9 cellular contexts compared by ENCODE assay signal in the genomic region with DNA sequence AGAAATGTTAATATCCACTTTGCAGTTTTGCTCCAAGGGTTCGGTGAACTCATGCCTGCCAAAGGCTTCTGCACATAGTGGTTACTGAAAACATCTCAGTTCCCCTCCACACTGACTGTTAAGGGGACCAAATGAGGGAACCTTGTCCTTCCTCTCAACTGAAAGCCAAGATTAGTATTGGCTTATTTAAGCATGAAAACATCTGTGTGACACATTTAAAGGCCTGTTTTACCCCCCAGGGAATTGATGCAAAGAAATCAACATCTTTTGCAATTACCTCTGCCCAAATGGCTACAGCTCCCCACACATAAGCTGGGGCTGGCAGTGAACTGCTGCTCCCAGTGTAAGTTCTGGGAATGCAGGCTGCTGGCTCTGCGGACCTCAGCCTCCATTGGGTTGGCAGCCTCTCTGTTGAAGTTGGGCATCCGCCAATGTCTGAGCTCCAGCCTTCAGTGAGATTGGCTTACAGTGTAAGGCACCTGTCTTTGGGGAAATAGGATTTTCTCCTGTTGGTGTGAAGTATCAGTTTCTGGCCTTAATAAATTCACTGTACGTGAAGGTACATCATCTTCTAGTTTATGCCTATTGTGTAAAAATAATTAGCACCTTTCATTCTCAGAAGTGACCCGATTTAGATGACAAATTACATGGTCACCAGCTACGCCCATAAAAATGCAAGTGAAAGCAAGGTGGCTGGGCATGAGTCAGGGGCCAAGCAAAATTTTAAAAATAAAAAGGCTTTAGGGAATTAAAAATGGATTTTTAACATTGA.
DNase-seq lines count a peak whose midpoint lies in the region; ATAC-seq and TF ChIP-seq lines count a peak whose summit lies in the region.
"Had no signal": no experiment of that assay in that cellular context is flagged by ENCODE, and none has a peak within 500 bp of the region (broad histone marks: within the 10 kb centered on the region; RNA-seq: fewer than 3 reads in every experiment).

No MANE protein-coding gene starts in this region.

- H3K27ac Mint-ChIP-seq in stimulated activated naive B cell treated with anti-CD40 and anti-IgM and Interleukin-4, amounts not matched to agents 10 μg/mL and 1 μg/mL and 100 μg/mL, for 72 hours, result peak overlapping the region; percentile 95

- H3K9me3 Mint-ChIP-seq in stimulated activated naive B cell treated with anti-CD40 and anti-IgM and Interleukin-4, amounts not matched to agents 10 μg/mL and 1 μg/mL and 100 μg/mL, for 72 hours, result peaks cover 3 to 7% of the 10 kb centered on the region in 2 donors

- DNase-seq in NCI-H1417 (lab: John Stamatoyannopoulos, UW) (peak in 2 of 3 experiments; percentile 2 to 10), NCI-H1417 treated with DMSO at 0.1 percent for 48 hours (lab: John Stamatoyannopoulos, UW) (no peak), cerebellar cortex (ENCODE audit: low spot score) (peak; percentile 85)
- peak; percentile 71 for DNase-seq in stimulated activated naive B cell treated with anti-CD40 and anti-IgM and Interleukin-4, amounts not matched to agents 10 μg/mL and 1 μg/mL and 100 μg/mL, for 72 hours
- no peak for DNase-seq in stimulated activated CD8-positive, alpha-beta memory T cell treated with anti-CD3 and anti-CD28 coated beads, Interleukin-4, amount 100 ng/mL, for 48 hours

- H3K4me1 Mint-ChIP-seq in stimulated activated naive B cell treated with anti-CD40 and anti-IgM and Interleukin-4, amounts not matched to agents 10 μg/mL and 1 μg/mL and 100 μg/mL, for 72 hours, result peaks cover 45 to 73% of the 10 kb centered on the region in 2 donors

- ATAC-seq in HG03354 (IDR thresholded peaks at IDR 0.05; ENCODE audit: poor library complexity, severe bottlenecking, unreplicated experiment) (peak; percentile 85), GM19455 (IDR thresholded peaks at IDR 0.05; ENCODE audit: unreplicated experiment) (no peak), SK-N-SH treated with all-trans-retinoic acid at 6 μM for 48 hours (no peak)
- peak; percentile 92 to 94 for ATAC-seq in stimulated activated naive B cell treated with anti-CD40 and anti-IgM and Interleukin-4, amounts not matched to agents 10 μg/mL and 1 μg/mL and 100 μg/mL, for 72 hours (replicated peaks)
- ATAC-seq: Panc1 had no signal

- H3K27me3 Mint-ChIP-seq in stimulated activated naive B cell treated with anti-CD40 and anti-IgM and Interleukin-4, amounts not matched to agents 10 μg/mL and 1 μg/mL and 100 μg/mL, for 72 hours, result no peaks in the 10 kb centered on the region

- H3K4me3 Mint-ChIP-seq in stimulated activated naive B cell treated with anti-CD40 and anti-IgM and Interleukin-4, amounts not matched to agents 10 μg/mL and 1 μg/mL and 100 μg/mL, for 72 hours, result peak overlapping the region; percentile 68 to 75

- H3K36me3 Mint-ChIP-seq in stimulated activated naive B cell treated with anti-CD40 and anti-IgM and Interleukin-4, amounts not matched to agents 10 μg/mL and 1 μg/mL and 100 μg/mL, for 72 hours, result peaks cover 9 to 14% of the 10 kb centered on the region in 2 donors

TF ChIP-seq in SK-N-SH treated with all-trans-retinoic acid at 6 μM for 48 hours, 23 proteins besides CTCF, POLR2A, EP300 and RAD21:
- TF ChIP-seq ARNTL (CRISPR knock-in tag; IDR thresholded peaks at IDR 0.05; ENCODE audit: borderline replicate concordance, low read depth) (no peak), CSDC2 (CRISPR knock-in tag; IDR thresholded peaks at IDR 0.05) (no peak), ZNF565 (CRISPR knock-in tag; conservative IDR thresholded peaks at IDR 0.05; ENCODE audit: low read depth) (no peak), SNAI2 (CRISPR knock-in tag; IDR thresholded peaks at IDR 0.05) (no peak), GLIS3 (CRISPR knock-in tag; IDR thresholded peaks at IDR 0.05) (no peak), TOX (CRISPR knock-in tag; IDR thresholded peaks at IDR 0.05; ENCODE audit: borderline replicate concordance) (no peak), BACH2 (CRISPR knock-in tag; IDR thresholded peaks at IDR 0.05; ENCODE audit: borderline replicate concordance) (no peak), ZFP30 (CRISPR knock-in tag; IDR thresholded peaks at IDR 0.05) (no peak), ESRRG (CRISPR knock-in tag; IDR thresholded peaks at IDR 0.05) (no peak)
- TF ChIP-seq, protein P1, sequence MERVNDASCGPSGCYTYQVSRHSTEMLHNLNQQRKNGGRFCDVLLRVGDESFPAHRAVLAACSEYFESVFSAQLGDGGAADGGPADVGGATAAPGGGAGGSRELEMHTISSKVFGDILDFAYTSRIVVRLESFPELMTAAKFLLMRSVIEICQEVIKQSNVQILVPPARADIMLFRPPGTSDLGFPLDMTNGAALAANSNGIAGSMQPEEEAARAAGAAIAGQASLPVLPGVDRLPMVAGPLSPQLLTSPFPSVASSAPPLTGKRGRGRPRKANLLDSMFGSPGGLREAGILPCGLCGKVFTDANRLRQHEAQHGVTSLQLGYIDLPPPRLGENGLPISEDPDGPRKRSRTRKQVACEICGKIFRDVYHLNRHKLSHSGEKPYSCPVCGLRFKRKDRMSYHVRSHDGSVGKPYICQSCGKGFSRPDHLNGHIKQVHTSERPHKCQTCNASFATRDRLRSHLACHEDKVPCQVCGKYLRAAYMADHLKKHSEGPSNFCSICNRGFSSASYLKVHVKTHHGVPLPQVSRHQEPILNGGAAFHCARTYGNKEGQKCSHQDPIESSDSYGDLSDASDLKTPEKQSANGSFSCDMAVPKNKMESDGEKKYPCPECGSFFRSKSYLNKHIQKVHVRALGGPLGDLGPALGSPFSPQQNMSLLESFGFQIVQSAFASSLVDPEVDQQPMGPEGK (CRISPR knock-in tag; IDR thresholded peaks at IDR 0.05; ENCODE audit: borderline replicate concordance), result no peak

Comparison
In these comparisons a context has a peak if more than half of its experiments do, and no peak if none do; other contexts are left out.
1. DNase-seq: peak in NCI-H1417 (2 of 3), cerebellar cortex (single experiment) and stimulated activated naive B cell treated with anti-CD40 and anti-IgM and Interleukin-4, amounts not matched to agents 10 μg/mL and 1 μg/mL and 100 μg/mL, for 72 hours (single experiment); none in NCI-H1417 treated with DMSO at 0.1 percent for 48 hours (single experiment) and stimulated activated CD8-positive, alpha-beta memory T cell treated with anti-CD3 and anti-CD28 coated beads, Interleukin-4, amount 100 ng/mL, for 48 hours (single experiment).
2. ATAC-seq: peak in HG03354 (single experiment) and stimulated activated naive B cell treated with anti-CD40 and anti-IgM and Interleukin-4, amounts not matched to agents 10 μg/mL and 1 μg/mL and 100 μg/mL, for 72 hours (2 of 2); none in GM19455 (single experiment) and SK-N-SH treated with all-trans-retinoic acid at 6 μM for 48 hours (single experiment).